Comparison of ENCODE assay signal across 22 cellular contexts in the genomic region with DNA sequence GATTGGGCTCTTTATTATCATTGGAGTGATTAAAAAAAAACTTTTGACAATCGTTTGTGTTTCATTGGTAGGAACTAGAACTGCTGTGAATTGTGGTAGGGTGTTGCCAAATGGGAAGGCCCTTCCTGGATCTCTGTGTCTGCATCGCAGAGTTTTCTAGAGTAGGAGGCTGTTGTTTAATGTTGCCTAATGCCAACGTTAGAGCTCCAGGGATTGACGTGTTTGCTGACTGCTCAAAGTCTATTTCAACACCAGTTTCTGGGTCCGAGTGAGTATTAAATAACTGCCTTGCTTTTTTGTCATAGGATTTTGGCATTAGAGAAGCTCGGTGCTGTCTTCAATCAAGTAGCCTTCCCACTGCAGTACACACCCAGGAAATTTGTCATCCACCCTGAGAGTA. TPM values are rescaled to one million over a fixed set of nuclear protein-coding genes. Genes with fewer than 3 reads are reported as not detected.
DNase-seq lines count a peak whose midpoint lies in the region; ATAC-seq, FAIRE-seq and TF ChIP-seq lines count a peak whose summit lies in the region.
"Had no signal": no experiment of that assay in that cellular context is flagged by ENCODE, and none has a peak within 500 bp of the region (broad histone marks: within the 10 kb centered on the region; RNA-seq: fewer than 3 reads in every experiment).

No MANE protein-coding gene starts in this region.

- H2AFZ ChIP-seq in ACC112 (ENCODE audit: low read length, unreplicated experiment) (no peak overlapping the region), GM23248 (no peak overlapping the region), HepG2 (ENCODE audit: low read length) (no peak overlapping the region)

- TF ChIP-seq CTCF in HepG2 (CRISPR knock-in tag; IDR thresholded peaks at IDR 0.05): no peak
- TF ChIP-seq CTCF in tibial nerve (IDR thresholded peaks at IDR 0.05): no peak
- TF ChIP-seq CTCF in ovary (IDR thresholded peaks at IDR 0.05): no peak

- peaks cover 55% of the 10 kb centered on the region for H3F3A ChIP-seq in GM23248 (ENCODE audit: insufficient read depth)

- no peak overlapping the region for H3K4me3 ChIP-seq in ACC112 (ENCODE audit: low read depth, low read length)
- no peak overlapping the region for H3K4me3 ChIP-seq in GM23248
- H3K4me3 ChIP-seq in esophagus (ENCODE audit: low read depth in 1 of 2, low read length in 2 of 2): no peak overlapping the region
- no peak overlapping the region for H3K4me3 ChIP-seq in HepG2 (replicated peaks in 1 of 3; ENCODE audit: insufficient read depth in 1 of 3, low read depth in 2 of 3, low read length in 3 of 3)
- H3K4me3 ChIP-seq in tibial nerve: no peak overlapping the region
- no peak overlapping the region for H3K4me3 ChIP-seq in ovary
- H3K4me3 ChIP-seq: stomach had no signal

- 7% methylated on average over 6 of the region's 6 CpGs for WGBS in GM23248 (ENCODE audit: low coverage in 1 of 2, low lambda C conversion rate in 2 of 2, missing lambda C conversion rate in 2 of 2), 2 experiments
- WGBS in esophagus, 2 donors: 63 to 67% methylated on average over 6 of the region's 6 CpGs
- WGBS in HepG2 (ENCODE audit: low lambda C conversion rate): 62% methylated on average over 6 of the region's 6 CpGs
- 80% methylated on average over 6 of the region's 6 CpGs for WGBS in tibial nerve, 2 donors
- WGBS in ovary, 3 donors: 65 to 73% (median 71%) methylated on average over 6 of the region's 6 CpGs

- H4K20me1 ChIP-seq in GM23248 (ENCODE audit: insufficient read depth) (no peaks in the 10 kb centered on the region), HepG2 (ENCODE audit: insufficient read depth, low read length) (peaks cover 4% of the 10 kb centered on the region; the same call in 1 of the 2 replicates)

- TF ChIP-seq RAD21 in HepG2 (CRISPR knock-in tag; IDR thresholded peaks at IDR 0.05): no peak

- no peaks in the 10 kb centered on the region for H3K27me3 ChIP-seq in ACC112 (ENCODE audit: insufficient read depth, low read length)
- H3K27me3 ChIP-seq in GM23248 (replicated peaks; ENCODE audit: insufficient read depth): no peaks in the 10 kb centered on the region
- no peaks in the 10 kb centered on the region for H3K27me3 ChIP-seq in esophagus (ENCODE audit: control insufficient read depth in 1 of 2, insufficient read depth in 2 of 2, low read length in 2 of 2)
- no peaks in the 10 kb centered on the region for H3K27me3 ChIP-seq in HepG2 (ENCODE audit: control insufficient read depth in 1 of 2, insufficient read depth in 2 of 2, low read length in 2 of 2)
- H3K27me3 ChIP-seq in tibial nerve: no peaks in the 10 kb centered on the region
- no peaks in the 10 kb centered on the region for H3K27me3 ChIP-seq in ovary
- H3K27me3 ChIP-seq: stomach had no signal

- POLR2A ChIA-PET in HepG2 (lab: Yijun Ruan, JAX): no interaction called here

- TF ChIP-seq POLR2A in HepG2 (IDR thresholded peaks at IDR 0.05; ENCODE audit: insufficient read depth in 1 of 2, low read depth in 2 of 2, low read length in 2 of 2): no peak
- no peak for TF ChIP-seq POLR2A in tibial nerve (IDR thresholded peaks at IDR 0.05)
- no peak for TF ChIP-seq POLR2A in ovary (IDR thresholded peaks at IDR 0.05)

- no peaks in the 10 kb centered on the region for H3K9me2 ChIP-seq in GM23248 (ENCODE audit: insufficient read depth)

- TF ChIP-seq EP300 in HepG2 (IDR thresholded peaks at IDR 0.05; ENCODE audit: low read depth in 2 of 2, low read length in 2 of 2) (no peak), HepG2 (CRISPR knock-in tag; IDR thresholded peaks at IDR 0.05; ENCODE audit: borderline replicate concordance) (no peak), tibial nerve (IDR thresholded peaks at IDR 0.05) (no peak), ovary (IDR thresholded peaks at IDR 0.05) (no peak)

- H3K27ac ChIP-seq in ACC112 (ENCODE audit: low read depth, low read length): peak overlapping the region; percentile 94
- peak overlapping the region; percentile 79 for H3K27ac ChIP-seq in GM23248
- peak overlapping the region; percentile 53 to 69 for H3K27ac ChIP-seq in esophagus (ENCODE audit: low read depth in 2 of 2, low read length in 1 of 2)
- H3K27ac ChIP-seq in HepG2 (ENCODE audit: extremely low read length, insufficient read depth, low read length): no peak overlapping the region
- H3K27ac ChIP-seq in tibial nerve: no peak overlapping the region
- no peak overlapping the region for H3K27ac ChIP-seq in ovary
- H3K27ac ChIP-seq: stomach had no signal

- in situ Hi-C loops in GM23248 (cut with MboI) (no loop called here), HepG2 (cut with HindIII; ENCODE audit: extremely low pct_ligation_motif_present, low pct_unique_long_range_greater_than_20kb) (no loop called here)

- no peak for FAIRE-seq in HepG2 (lab: Jason Lieb, UNC)
- FAIRE-seq: GM18507 had no signal

- H3K9ac ChIP-seq in GM23248 (peak overlapping the region; percentile 50), HepG2 (ENCODE audit: insufficient read depth, low read depth, low read length) (no peak overlapping the region)

- intact Hi-C loops in HepG2 (cut with micrococcal nuclease; ENCODE audit: unreplicated experiment): no loop called here
- intact Hi-C loops in ovary (cut with DNase I): no loop called here

- H3K9me3 ChIP-seq in GM23248 (ENCODE audit: low read depth): no peaks in the 10 kb centered on the region
- no peaks in the 10 kb centered on the region for H3K9me3 ChIP-seq in esophagus (ENCODE audit: control insufficient read depth in 2 of 2, insufficient read depth in 1 of 2, low read depth in 1 of 2, low read length in 1 of 2)
- H3K9me3 ChIP-seq in HepG2 (ENCODE audit: low read length): no peaks in the 10 kb centered on the region
- H3K9me3 ChIP-seq in tibial nerve: no peaks in the 10 kb centered on the region
- H3K9me3 ChIP-seq in ovary: no peaks in the 10 kb centered on the region
- H3K9me3 ChIP-seq: stomach had no signal

- H3K79me2 ChIP-seq in ACC112 (ENCODE audit: control insufficient read depth, insufficient read depth, low read length, unreplicated experiment) (peaks cover 20% of the 10 kb centered on the region), GM23248 (ENCODE audit: insufficient read depth) (peaks cover 57% of the 10 kb centered on the region), HepG2 (ENCODE audit: insufficient read depth, low read length) (no peaks in the 10 kb centered on the region)

- DNase-seq in GM23248 (peak; percentile 92), HepG2 (ENCODE audit: low spot score) (peak; percentile 27), tibial nerve (ENCODE audit: low spot score in 2 of 2) (no peak), ovary (no peak), A172 (ENCODE audit: low spot score) (no peak)
- no peak for DNase-seq in activated naive CD4-positive, alpha-beta T cell (lab: John Stamatoyannopoulos, UW)
- DNase-seq: activated CD4-positive, CD25-positive, alpha-beta regulatory T cell; activated CD8-positive, alpha-beta T cell treated with anti-CD3 and anti-CD28 coated beads, Interleukin-2, amount 10 ng/mL, durations not matched to agents 7 days and 5 days; activated naive CD4-positive, alpha-beta T cell treated with anti-CD3 and anti-CD28 coated beads for 36 hours; activated T-cell treated with anti-CD3 and anti-CD28 coated beads, Interleukin-2, amount 50 U/mL, for 1 hour; aorta; CD8-positive, alpha-beta memory T cell; DMS153; H9; MM.1S; naive thymus-derived CD8-positive, alpha-beta T cell; NCI-H69; stimulated activated CD4-positive, alpha-beta T cell treated with anti-CD3 and anti-CD28 coated beads, Interleukin-12 subunit alpha, Interleukin-12 subunit beta, amount 100 ng/mL, for 4 hours; stomach had no signal

- CTCF ChIA-PET in HepG2 (lab: Yijun Ruan, JAX; ENCODE audit: low intra/inter-chr PET ratio, low total read pairs): no interaction called here

- H3K36me3 ChIP-seq in ACC112 (ENCODE audit: insufficient read depth, low read length) (peaks cover 48% of the 10 kb centered on the region), GM23248 (ENCODE audit: low read depth) (peaks cover 91% of the 10 kb centered on the region), esophagus (ENCODE audit: control insufficient read depth in 2 of 2, insufficient read depth in 2 of 2, low read length in 1 of 2) (peaks cover 14 to 36% of the 10 kb centered on the region in 2 donors), HepG2 (replicated peaks in 1 of 2; ENCODE audit: control insufficient read depth in 1 of 2, insufficient read depth in 2 of 2, low read length in 2 of 2) (peaks cover 70 to 95% of the 10 kb centered on the region in 2 experiments), tibial nerve (peaks cover 0 to 100% (median 72%) of the 10 kb centered on the region in 3 donors), ovary (peaks cover 4% of the 10 kb centered on the region)

- BruUV-seq in HepG2 (replicated peaks; lab: Mats Ljungman, UMichigan): no TSS peak

- ATAC-seq in HepG2: peak; percentile 55
- ATAC-seq: activated CD8-positive, alpha-beta T cell treated with anti-CD3 and anti-CD28 coated beads, Interleukin-2, amount 10 ng/mL, durations not matched to agents 7 days and 5 days; naive thymus-derived CD8-positive, alpha-beta T cell had no signal

- peak overlapping the region; percentile 14 for H3K4me2 ChIP-seq in GM23248 (ENCODE audit: unreplicated experiment)
- no peak overlapping the region for H3K4me2 ChIP-seq in HepG2 (ENCODE audit: low read depth, low read length)

- H3K4me1 ChIP-seq in ACC112 (ENCODE audit: control insufficient read depth, insufficient read depth, low read length, unreplicated experiment): peaks cover 33% of the 10 kb centered on the region
- H3K4me1 ChIP-seq in GM23248 (ENCODE audit: insufficient read depth): peaks cover 16% of the 10 kb centered on the region
- peaks cover 0 to 6% of the 10 kb centered on the region in 2 donors for H3K4me1 ChIP-seq in esophagus (ENCODE audit: control insufficient read depth in 2 of 2, insufficient read depth in 2 of 2, low read length in 1 of 2)
- no peaks in the 10 kb centered on the region for H3K4me1 ChIP-seq in HepG2 (ENCODE audit: insufficient read depth, low read length)
- no peaks in the 10 kb centered on the region for H3K4me1 ChIP-seq in tibial nerve
- no peaks in the 10 kb centered on the region for H3K4me1 ChIP-seq in ovary (ENCODE audit: insufficient read depth)
- H3K4me1 ChIP-seq: stomach had no signal

RNA-seq across cellular contexts. Expression of gene SF3B3, which starts 40.0 kb away (rescaled TPM):
- total RNA-seq in GM23248 (2014; rRNA removed; shearing (Covaris generic)): 69.3 and 166 TPM in 2 replicates
- 185 TPM in 2 replicates for polyA plus RNA-seq in GM23248 (2016; fragmentation: Nextera tagmentation; extraction: Ambion mirVana)
- 100 to 1,000 TPM; 114 to 129 TPM for polyA plus RNA-seq in esophagus
- total RNA-seq in HepG2 (2016; rRNA removed; fragmentation: Illumina TruSeq; extraction: Trizol): 500 and 817 TPM in 2 replicates
- 52.3 and 54.5 TPM in 2 replicates for total RNA-seq in HepG2 (2016; cell fraction: cytosol; rRNA removed; fragmentation: Illumina TruSeq; extraction: Trizol; ENCODE audit: low read depth)
- total RNA-seq in HepG2 (2016; cell fraction: insoluble cytoplasmic fraction; rRNA removed; fragmentation: Illumina TruSeq; extraction: Trizol): 484 and 682 TPM in 2 replicates
- total RNA-seq in HepG2 (2016; cell fraction: membrane; rRNA removed; fragmentation: Illumina TruSeq; extraction: Trizol): 138 and 170 TPM in 2 replicates
- total RNA-seq in HepG2 (2016; cell fraction: nucleus; rRNA removed; fragmentation: Illumina TruSeq; extraction: Trizol): 336 and 347 TPM in 2 replicates
- polyA plus RNA-seq in HepG2 (2011; rRNA removed): 140 and 157 TPM in 2 replicates
- polyA plus RNA-seq in HepG2 (2011; cell fraction: cytosol; rRNA removed): 134 and 147 TPM in 2 replicates
- polyA plus RNA-seq in HepG2 (2011; cell fraction: nucleus; rRNA removed): 150 and 189 TPM in 2 replicates
- polyA plus RNA-seq in HepG2 (2012): 211 and 269 TPM in 2 replicates
- 31.7 and 36.7 TPM in 2 replicates for polyA plus RNA-seq in HepG2 (2016; cell fraction: cytosol; fragmentation: Illumina TruSeq; extraction: Trizol; ENCODE audit: low read depth)
- polyA plus RNA-seq in HepG2 (2016; cell fraction: insoluble cytoplasmic fraction; fragmentation: Illumina TruSeq; extraction: Trizol; ENCODE audit: low read depth): 551 and 651 TPM in 2 replicates
- 103 and 131 TPM in 2 replicates for polyA plus RNA-seq in HepG2 (2016; cell fraction: membrane; fragmentation: Illumina TruSeq; extraction: Trizol; ENCODE audit: low read depth)
- 452 and 475 TPM in 2 replicates for polyA plus RNA-seq in HepG2 (2016; cell fraction: nucleus; fragmentation: Illumina TruSeq; extraction: Trizol; ENCODE audit: insufficient read depth, low read depth)
- polyA minus RNA-seq in HepG2 (2011; rRNA and poly(A)+ RNA removed; ENCODE audit: low replicate concordance): 774 and 825 TPM in 2 replicates
- 152 and 162 TPM in 2 replicates for polyA minus RNA-seq in HepG2 (2011; cell fraction: cytosol; rRNA and poly(A)+ RNA removed)
- polyA minus RNA-seq in HepG2 (2011; cell fraction: nucleus; rRNA and poly(A)+ RNA removed): 238 and 284 TPM in 2 replicates
- 100 to 1,000 TPM; 103 to 132 (median 119) TPM for total RNA-seq in tibial nerve
- total RNA-seq in ovary: 100 to 1,000 TPM in 6 of 7 donors, 10 to 100 TPM in 1; 76.1 to 322 (median 282) TPM
- 100 to 1,000 TPM; 104 to 326 TPM for polyA plus RNA-seq in ovary
- total RNA-seq in A172 (2014; rRNA removed; shearing (Covaris generic)): 146 and 176 TPM in 2 replicates

RNA-seq across cellular contexts. Expression of gene COG4, which starts 40.2 kb away (rescaled TPM):
- total RNA-seq in GM23248 (2014; rRNA removed; shearing (Covaris generic)): 66.4 and 83.2 TPM in 2 replicates
- polyA plus RNA-seq in GM23248 (2016; fragmentation: Nextera tagmentation; extraction: Ambion mirVana) (59.0 and 60.6 TPM in 2 replicates), esophagus (10 to 100 TPM; 41.8 to 42.7 TPM), HepG2 (2011; rRNA removed) (51.1 and 52.7 TPM in 2 replicates), ovary (10 to 100 TPM; 32.8 to 41.8 TPM)
- total RNA-seq in HepG2 (2016; rRNA removed; fragmentation: Illumina TruSeq; extraction: Trizol) (73.8 and 85.7 TPM in 2 replicates), tibial nerve (100 to 1,000 TPM in 1 of 4 donors, 10 to 100 TPM in 3; 41.1 to 109 (median 47.1) TPM), ovary (10 to 100 TPM; 27.4 to 46.5 (median 36.3) TPM)
- 9.8 and 10.8 TPM in 2 replicates for total RNA-seq in HepG2 (2016; cell fraction: cytosol; rRNA removed; fragmentation: Illumina TruSeq; extraction: Trizol; ENCODE audit: low read depth)
- total RNA-seq in HepG2 (2016; cell fraction: insoluble cytoplasmic fraction; rRNA removed; fragmentation: Illumina TruSeq; extraction: Trizol): 73.6 and 85.8 TPM in 2 replicates
- total RNA-seq in HepG2 (2016; cell fraction: membrane; rRNA removed; fragmentation: Illumina TruSeq; extraction: Trizol): 16.2 and 17.5 TPM in 2 replicates
- total RNA-seq in HepG2 (2016; cell fraction: nucleus; rRNA removed; fragmentation: Illumina TruSeq; extraction: Trizol): 47.2 and 51.5 TPM in 2 replicates
- polyA plus RNA-seq in HepG2 (2011; cell fraction: cytosol; rRNA removed): 40.4 and 61.2 TPM in 2 replicates
- polyA plus RNA-seq in HepG2 (2011; cell fraction: nucleus; rRNA removed): 138 and 141 TPM in 2 replicates
- polyA plus RNA-seq in HepG2 (2012): 38.9 and 41.3 TPM in 2 replicates
- 4.5 and 4.8 TPM in 2 replicates for polyA plus RNA-seq in HepG2 (2016; cell fraction: cytosol; fragmentation: Illumina TruSeq; extraction: Trizol; ENCODE audit: low read depth)
- 53.2 and 57.0 TPM in 2 replicates for polyA plus RNA-seq in HepG2 (2016; cell fraction: insoluble cytoplasmic fraction; fragmentation: Illumina TruSeq; extraction: Trizol; ENCODE audit: low read depth)
- polyA plus RNA-seq in HepG2 (2016; cell fraction: membrane; fragmentation: Illumina TruSeq; extraction: Trizol; ENCODE audit: low read depth): 5.8 and 7.8 TPM in 2 replicates
- polyA plus RNA-seq in HepG2 (2016; cell fraction: nucleus; fragmentation: Illumina TruSeq; extraction: Trizol; ENCODE audit: insufficient read depth, low read depth): 75.3 and 76.0 TPM in 2 replicates
- polyA minus RNA-seq in HepG2 (2011; rRNA and poly(A)+ RNA removed; ENCODE audit: low replicate concordance): 62.6 and 88.2 TPM in 2 replicates
- polyA minus RNA-seq in HepG2 (2011; cell fraction: cytosol; rRNA and poly(A)+ RNA removed): 21.7 and 23.0 TPM in 2 replicates
- polyA minus RNA-seq in HepG2 (2011; cell fraction: nucleus; rRNA and poly(A)+ RNA removed): 43.4 and 56.8 TPM in 2 replicates
- total RNA-seq in A172 (2014; rRNA removed; shearing (Covaris generic)): 67.1 and 89.4 TPM in 2 replicates

Comparison
In these comparisons a context has a peak if more than half of its experiments do, and no peak if none do; other contexts are left out.
1. H3K27ac ChIP-seq: peak in ACC112 (single experiment), GM23248 (single experiment) and esophagus (2 of 2); none in HepG2 (single experiment), tibial nerve (0 of 4) and ovary (0 of 2).
2. DNase-seq: peak in GM23248 (single experiment) and HepG2 (single experiment); none in tibial nerve (0 of 2), ovary (0 of 5), A172 (single experiment) and activated naive CD4-positive, alpha-beta T cell (0 of 4).